ENCODE assay signal across 2 cellular contexts in genomic region chr3:27606537-27606936, GRCh38.
TF ChIP-seq lines count a peak whose summit lies in the region.

No MANE protein-coding gene starts in this region.

TF ChIP-seq in SK-N-SH, 30 proteins besides CTCF, POLR2A, EP300 and RAD21 (continued from another document):
- TF ChIP-seq NRF1 (IDR thresholded peaks at IDR 0.05; ENCODE audit: low read depth, low read length), result no peak
- no peak for TF ChIP-seq FOXJ3 (CRISPR knock-in tag; IDR thresholded peaks at IDR 0.05)
TF ChIP-seq in SK-N-SH: peak in this region for 0.

TF ChIP-seq in SK-N-SH treated with all-trans-retinoic acid at 6 μM for 48 hours, 23 proteins besides CTCF, POLR2A, EP300 and RAD21 (continued from another document):
- TF ChIP-seq, protein P1, sequence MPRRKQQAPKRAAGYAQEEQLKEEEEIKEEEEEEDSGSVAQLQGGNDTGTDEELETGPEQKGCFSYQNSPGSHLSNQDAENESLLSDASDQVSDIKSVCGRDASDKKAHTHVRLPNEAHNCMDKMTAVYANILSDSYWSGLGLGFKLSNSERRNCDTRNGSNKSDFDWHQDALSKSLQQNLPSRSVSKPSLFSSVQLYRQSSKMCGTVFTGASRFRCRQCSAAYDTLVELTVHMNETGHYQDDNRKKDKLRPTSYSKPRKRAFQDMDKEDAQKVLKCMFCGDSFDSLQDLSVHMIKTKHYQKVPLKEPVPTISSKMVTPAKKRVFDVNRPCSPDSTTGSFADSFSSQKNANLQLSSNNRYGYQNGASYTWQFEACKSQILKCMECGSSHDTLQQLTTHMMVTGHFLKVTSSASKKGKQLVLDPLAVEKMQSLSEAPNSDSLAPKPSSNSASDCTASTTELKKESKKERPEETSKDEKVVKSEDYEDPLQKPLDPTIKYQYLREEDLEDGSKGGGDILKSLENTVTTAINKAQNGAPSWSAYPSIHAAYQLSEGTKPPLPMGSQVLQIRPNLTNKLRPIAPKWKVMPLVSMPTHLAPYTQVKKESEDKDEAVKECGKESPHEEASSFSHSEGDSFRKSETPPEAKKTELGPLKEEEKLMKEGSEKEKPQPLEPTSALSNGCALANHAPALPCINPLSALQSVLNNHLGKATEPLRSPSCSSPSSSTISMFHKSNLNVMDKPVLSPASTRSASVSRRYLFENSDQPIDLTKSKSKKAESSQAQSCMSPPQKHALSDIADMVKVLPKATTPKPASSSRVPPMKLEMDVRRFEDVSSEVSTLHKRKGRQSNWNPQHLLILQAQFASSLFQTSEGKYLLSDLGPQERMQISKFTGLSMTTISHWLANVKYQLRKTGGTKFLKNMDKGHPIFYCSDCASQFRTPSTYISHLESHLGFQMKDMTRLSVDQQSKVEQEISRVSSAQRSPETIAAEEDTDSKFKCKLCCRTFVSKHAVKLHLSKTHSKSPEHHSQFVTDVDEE (CRISPR knock-in tag; IDR thresholded peaks at IDR 0.05), result no peak
- TF ChIP-seq CSDC2 (CRISPR knock-in tag; IDR thresholded peaks at IDR 0.05) (no peak), ZNF8 (CRISPR knock-in tag; IDR thresholded peaks at IDR 0.05) (no peak), SNAI2 (CRISPR knock-in tag; IDR thresholded peaks at IDR 0.05) (no peak), BACH2 (CRISPR knock-in tag; IDR thresholded peaks at IDR 0.05; ENCODE audit: borderline replicate concordance) (no peak), OSR1 (CRISPR knock-in tag; IDR thresholded peaks at IDR 0.05) (no peak), ZC3H10 (CRISPR knock-in tag; IDR thresholded peaks at IDR 0.05) (no peak)
- TF ChIP-seq, protein P2, sequence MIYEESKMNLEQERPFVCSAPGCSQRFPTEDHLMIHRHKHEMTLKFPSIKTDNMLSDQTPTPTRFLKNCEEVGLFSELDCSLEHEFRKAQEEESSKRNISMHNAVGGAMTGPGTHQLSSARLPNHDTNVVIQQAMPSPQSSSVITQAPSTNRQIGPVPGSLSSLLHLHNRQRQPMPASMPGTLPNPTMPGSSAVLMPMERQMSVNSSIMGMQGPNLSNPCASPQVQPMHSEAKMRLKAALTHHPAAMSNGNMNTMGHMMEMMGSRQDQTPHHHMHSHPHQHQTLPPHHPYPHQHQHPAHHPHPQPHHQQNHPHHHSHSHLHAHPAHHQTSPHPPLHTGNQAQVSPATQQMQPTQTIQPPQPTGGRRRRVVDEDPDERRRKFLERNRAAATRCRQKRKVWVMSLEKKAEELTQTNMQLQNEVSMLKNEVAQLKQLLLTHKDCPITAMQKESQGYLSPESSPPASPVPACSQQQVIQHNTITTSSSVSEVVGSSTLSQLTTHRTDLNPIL (CRISPR knock-in tag; IDR thresholded peaks at IDR 0.05; ENCODE audit: low read depth), result no peak
- TF ChIP-seq, protein P3, sequence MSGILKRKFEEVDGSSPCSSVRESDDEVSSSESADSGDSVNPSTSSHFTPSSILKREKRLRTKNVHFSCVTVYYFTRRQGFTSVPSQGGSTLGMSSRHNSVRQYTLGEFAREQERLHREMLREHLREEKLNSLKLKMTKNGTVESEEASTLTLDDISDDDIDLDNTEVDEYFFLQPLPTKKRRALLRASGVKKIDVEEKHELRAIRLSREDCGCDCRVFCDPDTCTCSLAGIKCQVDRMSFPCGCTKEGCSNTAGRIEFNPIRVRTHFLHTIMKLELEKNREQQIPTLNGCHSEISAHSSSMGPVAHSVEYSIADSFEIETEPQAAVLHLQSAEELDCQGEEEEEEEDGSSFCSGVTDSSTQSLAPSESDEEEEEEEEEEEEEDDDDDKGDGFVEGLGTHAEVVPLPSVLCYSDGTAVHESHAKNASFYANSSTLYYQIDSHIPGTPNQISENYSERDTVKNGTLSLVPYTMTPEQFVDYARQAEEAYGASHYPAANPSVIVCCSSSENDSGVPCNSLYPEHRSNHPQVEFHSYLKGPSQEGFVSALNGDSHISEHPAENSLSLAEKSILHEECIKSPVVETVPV (CRISPR knock-in tag; IDR thresholded peaks at IDR 0.05), result no peak
TF ChIP-seq in SK-N-SH treated with all-trans-retinoic acid at 6 μM for 48 hours: peak in this region for 0.
